Comparison of ENCODE assay signal across 8 cellular contexts in genomic region chr16:27549607-27549856, GRCh38. TPM values are rescaled to one million over a fixed set of nuclear protein-coding genes. Genes with fewer than 3 reads are reported as not detected.
DNase-seq lines count a peak whose midpoint lies in the region; ATAC-seq and TF ChIP-seq lines count a peak whose summit lies in the region.

No MANE protein-coding gene starts in this region.

- H4K91ac ChIP-seq in IMR-90 (ENCODE audit: insufficient read depth, low read depth, low read length), result peak overlapping the region; percentile 70; the same call in 1 of the 2 replicates

- H2BK20ac ChIP-seq in IMR-90 (ENCODE audit: low read depth, low read length), result no peak overlapping the region

- H3K36me3 Mint-ChIP-seq in natural killer cell treated with Interleukin-12 subunit alpha and Interleukin-12 subunit beta and Interleukin-15 and Interleukin-18, amount 100 ng/mL, for 72 hours, result peaks cover 2% of the 10 kb centered on the region

- no peak overlapping the region for H3K18ac ChIP-seq in IMR-90 (ENCODE audit: low read depth, low read length)

- H3K56ac ChIP-seq in IMR-90 (ENCODE audit: extremely low read depth, insufficient read depth, low read length), result no peak overlapping the region

- no peak overlapping the region for H4K5ac ChIP-seq in IMR-90 (ENCODE audit: low read depth, low read length)

- TF ChIP-seq CTCF in A673 (conservative IDR thresholded peaks at IDR 0.05; ENCODE audit: low read depth, low read length) (no peak), IMR-90 (conservative IDR thresholded peaks at IDR 0.05; ENCODE audit: low read depth, low read length) (no peak)

- CTCF ChIA-PET in A673 (lab: Charles Lee) (interaction anchor here (0.6 kb wide), 1 partner anchor 423 kb away, joined by 7 read pairs; no protein-coding TSS in a partner anchor), IMR-90 (lab: Yijun Ruan, JAX) (no interaction called here)

- peak overlapping the region; percentile 96 for H2AK9ac ChIP-seq in IMR-90 (replicated peaks; ENCODE audit: low read depth, low read length, poor library complexity)

- no peak for DNase-seq in A673 (ENCODE audit: low spot score)
- DNase-seq in IMR-90, result no peak
- DNase-seq in effector memory CD4-positive, alpha-beta T cell, result no peak
- no peak for DNase-seq in natural killer cell treated with Interleukin-12 subunit alpha and Interleukin-12 subunit beta and Interleukin-15 and Interleukin-18, amount 100 ng/mL, for 72 hours (ENCODE audit: low spot score)
- no peak for DNase-seq in DMS153 treated with DMSO at 0.1 percent for 48 hours (lab: John Stamatoyannopoulos, UW; ENCODE audit: unreplicated experiment)
- DNase-seq in activated CD4-positive, alpha-beta T cell treated with anti-CD3 and anti-CD28 coated beads for 48 hours, result no peak
- DNase-seq in midbrain (lab: John Stamatoyannopoulos, UW), result no peak

- H3K14ac ChIP-seq in IMR-90 (replicated peaks; ENCODE audit: low read depth, low read length), result 0 out of 2 replicates have a peak overlapping the region, but pooled peaks have one; percentile 44

- H3K27me3 ChIP-seq in A673 (replicated peaks; ENCODE audit: insufficient read depth, low read depth, low read length, poor library complexity) (no peaks in the 10 kb centered on the region), IMR-90 (ENCODE audit: control insufficient read depth, insufficient read depth, low read length) (no peaks in the 10 kb centered on the region)
- H3K27me3 ChIP-seq in effector memory CD4-positive, alpha-beta T cell (replicated peaks; ENCODE audit: control insufficient read depth, insufficient read depth, low read length, poor library complexity, severe bottlenecking), result no peaks in the 10 kb centered on the region

- H3K27ac Mint-ChIP-seq in natural killer cell treated with Interleukin-12 subunit alpha and Interleukin-12 subunit beta and Interleukin-15 and Interleukin-18, amount 100 ng/mL, for 72 hours, result peak overlapping the region; percentile 90 to 100

- BruUV-seq in A673 (replicated peaks; lab: Mats Ljungman, UMichigan), result no TSS peak
- BruUV-seq in IMR-90 (replicated peaks; lab: Mats Ljungman, UMichigan), result no TSS peak

- no peak overlapping the region for H2BK120ac ChIP-seq in IMR-90 (ENCODE audit: low read depth, low read length)

- no peaks in the 10 kb centered on the region for H3K27me3 Mint-ChIP-seq in natural killer cell treated with Interleukin-12 subunit alpha and Interleukin-12 subunit beta and Interleukin-15 and Interleukin-18, amount 100 ng/mL, for 72 hours

- H3K4me3 ChIP-seq in A673 (ENCODE audit: low read depth, low read length, poor library complexity, severe bottlenecking) (peak overlapping the region; percentile 83), IMR-90 (ENCODE audit: insufficient read depth, low read depth, low read length) (peak overlapping the region; percentile 82)
- peak overlapping the region; percentile 94 for H3K4me3 ChIP-seq in effector memory CD4-positive, alpha-beta T cell (ENCODE audit: insufficient read depth, low read depth, low read length, poor library complexity, severe bottlenecking)

- no peak overlapping the region for H2BK15ac ChIP-seq in IMR-90 (ENCODE audit: low read depth, low read length)

- peak overlapping the region; percentile 67 for H2BK5ac ChIP-seq in IMR-90 (ENCODE audit: low read depth, low read length, poor library complexity, severe bottlenecking)

- H3K4me1 Mint-ChIP-seq in natural killer cell treated with Interleukin-12 subunit alpha and Interleukin-12 subunit beta and Interleukin-15 and Interleukin-18, amount 100 ng/mL, for 72 hours (ENCODE audit: low read depth in 2 of 2), result peaks cover 36 to 42% of the 10 kb centered on the region in 2 donors

- no peak for TF ChIP-seq RAD21 in IMR-90 (IDR thresholded peaks at IDR 0.05; ENCODE audit: low read length)

- ATAC-seq in GM21381 (IDR thresholded peaks at IDR 0.05; ENCODE audit: unreplicated experiment) (peak; percentile 28), IMR-90 (ENCODE audit: low read depth) (peak; percentile 68)
- peak; percentile 52 to 65 for ATAC-seq in natural killer cell treated with Interleukin-12 subunit alpha and Interleukin-12 subunit beta and Interleukin-15 and Interleukin-18, amount 100 ng/mL, for 72 hours

- H3K9me1 ChIP-seq in IMR-90 (ENCODE audit: insufficient read depth, low read length), result peaks cover 21% of the 10 kb centered on the region

- no peak overlapping the region for H3K4me2 ChIP-seq in IMR-90 (ENCODE audit: low read depth, low read length)

- dilution Hi-C loops in IMR-90 (cut with HindIII; ENCODE audit: low sequenced_read_pairs, unreplicated experiment), result no loop called here

- peak overlapping the region in 1 of 2 experiments; percentile 88; a peak in 2 of 4 replicates for H4K8ac ChIP-seq in IMR-90 (ENCODE audit: low read depth in 2 of 2, low read length in 2 of 2)

- POLR2A ChIA-PET in A673 (lab: Charles Lee; ENCODE audit: low non-redundant PET) (no interaction called here), IMR-90 (lab: Charles Lee; ENCODE audit: unreplicated experiment) (interaction anchor here (0.6 to 0.7 kb wide), 3 partner anchors 13 to 27 kb away, joined by 3 to 4 read pairs (median 3); no protein-coding TSS in a partner anchor)

- peaks cover 27 to 75% of the 10 kb centered on the region in 2 experiments for H3K79me1 ChIP-seq in IMR-90 (ENCODE audit: low read depth in 1 of 2, low read length in 2 of 2)

- H3K9ac ChIP-seq in IMR-90 (ENCODE audit: low read depth, low read length), result peak overlapping the region; percentile 81

- in situ Hi-C loops in IMR-90 (cut with MboI; ENCODE audit: low sequenced_read_pairs), result no loop called here

- H3K9me3 Mint-ChIP-seq in natural killer cell treated with Interleukin-12 subunit alpha and Interleukin-12 subunit beta and Interleukin-15 and Interleukin-18, amount 100 ng/mL, for 72 hours, result no peaks in the 10 kb centered on the region

- H3K4me1 ChIP-seq in A673 (ENCODE audit: insufficient read depth, low read length, poor library complexity, severe bottlenecking) (peaks cover 19% of the 10 kb centered on the region), IMR-90 (ENCODE audit: control insufficient read depth, insufficient read depth, low read length) (peaks cover 11% of the 10 kb centered on the region)
- peaks cover 16% of the 10 kb centered on the region for H3K4me1 ChIP-seq in effector memory CD4-positive, alpha-beta T cell (ENCODE audit: control insufficient read depth, insufficient read depth, low read length, poor library complexity, severe bottlenecking)

- peak overlapping the region; percentile 82 for H3K4ac ChIP-seq in IMR-90 (ENCODE audit: low read depth, low read length)

- H3K36me3 ChIP-seq in A673 (ENCODE audit: insufficient read depth, low read length, poor library complexity, severe bottlenecking) (peaks cover 4% of the 10 kb centered on the region), IMR-90 (ENCODE audit: control insufficient read depth, insufficient read depth, low read length) (peaks cover 9% of the 10 kb centered on the region; the same call in 1 of the 2 replicates)
- peaks cover 6% of the 10 kb centered on the region for H3K36me3 ChIP-seq in effector memory CD4-positive, alpha-beta T cell (ENCODE audit: control insufficient read depth, insufficient read depth, low read length)

- no peaks in the 10 kb centered on the region for H3K9me3 ChIP-seq in A673 (ENCODE audit: low read depth, low read length, poor library complexity, severe bottlenecking)
- no peaks in the 10 kb centered on the region for H3K9me3 ChIP-seq in IMR-90 (ENCODE audit: control insufficient read depth, insufficient read depth, low read length)
- H3K9me3 ChIP-seq in effector memory CD4-positive, alpha-beta T cell (ENCODE audit: control insufficient read depth, low read length), result no peaks in the 10 kb centered on the region

- H2AK5ac ChIP-seq in IMR-90 (ENCODE audit: low read depth, low read length), result no peak overlapping the region

- H3K27ac ChIP-seq in A673 (ENCODE audit: low read depth, low read length, poor library complexity, severe bottlenecking) (peak overlapping the region; percentile 54), IMR-90 (ENCODE audit: insufficient read depth, low read length) (peak overlapping the region; percentile 67)
- H3K27ac ChIP-seq in effector memory CD4-positive, alpha-beta T cell (ENCODE audit: insufficient read depth, low read length, poor library complexity, severe bottlenecking), result peak overlapping the region; percentile 72

- H3K23ac ChIP-seq in IMR-90 (ENCODE audit: low read depth, low read length), result peak overlapping the region; percentile 80; the same call in 1 of the 2 replicates

- peak overlapping the region; percentile 100 for H2AFZ ChIP-seq in IMR-90 (replicated peaks; ENCODE audit: low read length, poor library complexity)

- H3K4me3 Mint-ChIP-seq in natural killer cell treated with Interleukin-12 subunit alpha and Interleukin-12 subunit beta and Interleukin-15 and Interleukin-18, amount 100 ng/mL, for 72 hours, result peak overlapping the region; percentile 96

- TF ChIP-seq POLR2A in IMR-90 (IDR thresholded peaks at IDR 0.05; ENCODE audit: low read depth, low read length), result no peak; the same call in 1 of the 2 replicates

- peaks cover 47% of the 10 kb centered on the region for H4K20me1 ChIP-seq in IMR-90 (ENCODE audit: insufficient read depth, low read length)

- intact Hi-C loops in A673 (cut with micrococcal nuclease; ENCODE audit: unreplicated experiment), result no loop called here
- intact Hi-C loops in IMR-90 (cut with micrococcal nuclease), result no loop called here

- 0% methylated on average over 13 of the region's 24 CpGs; no CpG with 5 or more reads in 1 of the 2 experiments for WGBS in IMR-90 (ENCODE audit: extremely low coverage in 2 of 2, insufficient read length in 1 of 2), 2 experiments

TF ChIP-seq in IMR-90, 13 proteins besides CTCF, POLR2A, EP300 and RAD21:
- TF ChIP-seq MXI1 (IDR thresholded peaks at IDR 0.05; ENCODE audit: borderline replicate concordance, low read depth, low read length), result no peak

RNA-seq across cellular contexts. Expression of gene GTF3C1, which starts 0.2 kb away (rescaled TPM):
- total RNA-seq in A673 (2021) (88.7 and 94.2 TPM in 2 replicates), IMR-90 (2012; rRNA removed) (62.5 and 68.1 TPM in 2 replicates)
- 50.8 and 53.6 TPM in 2 replicates for polyA plus RNA-seq in IMR-90 (2012; rRNA removed)
- 43.5 and 56.7 TPM in 2 replicates for polyA plus RNA-seq in IMR-90 (2012; cell fraction: cytosol; rRNA removed)
- polyA plus RNA-seq in IMR-90 (2012; cell fraction: nucleus; rRNA removed; ENCODE audit: low replicate concordance), result 96.1 and 177 TPM in 2 replicates
- total RNA-seq in natural killer cell treated with Interleukin-12 subunit alpha and Interleukin-12 subunit beta and Interleukin-15 and Interleukin-18, amount 100 ng/mL, for 72 hours, result 100 to 1,000 TPM; 111 to 128 TPM

RNA-seq across cellular contexts. Expression of gene KATNIP, which starts 0.4 kb away (rescaled TPM):
- total RNA-seq in A673 (2021) (23.5 and 23.9 TPM in 2 replicates), IMR-90 (2012; rRNA removed) (16.7 and 18.9 TPM in 2 replicates)
- polyA plus RNA-seq in IMR-90 (2012; rRNA removed), result 17.5 and 18.6 TPM in 2 replicates
- 10.9 and 13.5 TPM in 2 replicates for polyA plus RNA-seq in IMR-90 (2012; cell fraction: cytosol; rRNA removed)
- 62.6 and 75.3 TPM in 2 replicates for polyA plus RNA-seq in IMR-90 (2012; cell fraction: nucleus; rRNA removed; ENCODE audit: low replicate concordance)
- total RNA-seq in natural killer cell treated with Interleukin-12 subunit alpha and Interleukin-12 subunit beta and Interleukin-15 and Interleukin-18, amount 100 ng/mL, for 72 hours, result 10 to 100 TPM; 30.0 to 38.2 TPM
